Comparison of ENCODE assay signal across 16 cellular contexts in genomic region chr13:43880930-43881329, GRCh38. TPM values are rescaled to one million over a fixed set of nuclear protein-coding genes. Genes with fewer than 3 reads are reported as not detected.
DNase-seq lines count a peak whose midpoint lies in the region; ATAC-seq and TF ChIP-seq lines count a peak whose summit lies in the region.
"Had no signal": no experiment of that assay in that cellular context is flagged by ENCODE, and none has a peak within 500 bp of the region (broad histone marks: within the 10 kb centered on the region; RNA-seq: fewer than 3 reads in every experiment).

No MANE protein-coding gene starts in this region.

- ATAC-seq in CD4-positive, alpha-beta T cell (ENCODE audit: poor library complexity) = no peak
- ATAC-seq in GM19467 (IDR thresholded peaks at IDR 0.05; ENCODE audit: unreplicated experiment) (no peak), GM18867 (IDR thresholded peaks at IDR 0.05; ENCODE audit: unreplicated experiment) (no peak)
- ATAC-seq: activated T-cell treated with anti-CD3 and anti-CD28 coated beads, Interleukin-2, amount 50 U/mL, for 4 hours; K562; stimulated activated naive CD8-positive, alpha-beta T cell treated with anti-CD3 and anti-CD28 coated beads, Interleukin-15, amount 100 ng/mL, for 72 hours had no signal

- no peaks in the 10 kb centered on the region for H3K27me3 ChIP-seq in CD4-positive, alpha-beta T cell (ENCODE audit: control insufficient read depth, insufficient read depth, low read length)
- H3K27me3 ChIP-seq in OCI-LY1 (ENCODE audit: insufficient read depth, low read length) (no peaks in the 10 kb centered on the region), endocrine pancreas (ENCODE audit: control insufficient read depth, insufficient read depth, low read length) (no peaks in the 10 kb centered on the region), esophagus squamous epithelium (no peaks in the 10 kb centered on the region)
- H3K27me3 ChIP-seq: vagina had no signal

- no peak overlapping the region for H2AFZ ChIP-seq in OCI-LY1 (ENCODE audit: low read length)

- H3K4me3 ChIP-seq in OCI-LY1 (ENCODE audit: low read depth, low read length, poor library complexity, severe bottlenecking) (peak overlapping the region; percentile 95), endocrine pancreas (ENCODE audit: control insufficient read depth, insufficient read depth, low read length) (peak overlapping the region; percentile 84), esophagus squamous epithelium (no peak overlapping the region)
- H3K4me3 ChIP-seq: K562 had no signal

- H3K9me3 Mint-ChIP-seq in CD4-positive, alpha-beta T cell = no peaks in the 10 kb centered on the region
- H3K9me3 Mint-ChIP-seq in nephron = no peaks in the 10 kb centered on the region
- H3K9me3 Mint-ChIP-seq: activated T-cell treated with anti-CD3 and anti-CD28 coated beads, Interleukin-2, amount 50 U/mL, for 4 hours; stimulated activated naive CD8-positive, alpha-beta T cell treated with anti-CD3 and anti-CD28 coated beads, Interleukin-15, amount 100 ng/mL, for 72 hours had no signal

- no peak for TF ChIP-seq CTCF in CD4-positive, alpha-beta T cell (IDR thresholded peaks at IDR 0.05)
- no peak for TF ChIP-seq CTCF in OCI-LY1 (IDR thresholded peaks at IDR 0.05; ENCODE audit: low read length)
- no peak for TF ChIP-seq CTCF in nephron (IDR thresholded peaks at IDR 0.05; ENCODE audit: unreplicated experiment in 3 of 3)
- no peak for TF ChIP-seq CTCF in esophagus squamous epithelium (IDR thresholded peaks at IDR 0.05)

- intact Hi-C loops in CD4-positive, alpha-beta T cell (cut with DNase I, micrococcal nuclease) = no loop called here
- intact Hi-C loops in esophagus squamous epithelium (cut with DNase I) = no loop called here

- H3K27ac Mint-ChIP-seq in CD4-positive, alpha-beta T cell = no peak overlapping the region
- H3K27ac Mint-ChIP-seq in nephron = no peak overlapping the region

- H3K4me1 ChIP-seq in OCI-LY1 (ENCODE audit: insufficient read depth, low read length, severe bottlenecking) = peaks cover 39% of the 10 kb centered on the region
- peaks cover 22% of the 10 kb centered on the region for H3K4me1 ChIP-seq in endocrine pancreas (ENCODE audit: control insufficient read depth, insufficient read depth, low read length)
- H3K4me1 ChIP-seq in esophagus squamous epithelium = peaks cover 4 to 30% (median 8%) of the 10 kb centered on the region in 3 donors

- H3K9ac ChIP-seq in OCI-LY1 (ENCODE audit: low read length) = 0 out of 2 replicates have a peak overlapping the region, but pooled peaks have one; percentile 92
- no peak overlapping the region for H3K9ac ChIP-seq in endocrine pancreas (ENCODE audit: control insufficient read depth, insufficient read depth, low read length)

- peaks cover 6% of the 10 kb centered on the region; the same call in 1 of the 2 replicates for H3F3A ChIP-seq in OCI-LY1 (ENCODE audit: insufficient read depth, low read length)

- no peak for DNase-seq in CD4-positive, alpha-beta T cell
- DNase-seq in esophagus squamous epithelium (lab: John Stamatoyannopoulos, UW) (no peak), T1000 (lab: John Stamatoyannopoulos, UW) (no peak)
- DNase-seq: activated CD4-positive, alpha-beta T cell treated with anti-CD3 and anti-CD28 coated beads, Interleukin-2, amount 50 U/mL, for 48 hours; activated T-cell treated with anti-CD3 and anti-CD28 coated beads, Interleukin-2, amount 50 U/mL, for 4 hours; kidney glomerular epithelial cell; NCI-H1436; NCI-H446 treated with DMSO at 0.1 percent for 48 hours; stimulated activated naive CD8-positive, alpha-beta T cell treated with anti-CD3 and anti-CD28 coated beads, Interleukin-15, amount 100 ng/mL, for 72 hours had no signal

- POLR2A ChIA-PET in CD4-positive, alpha-beta T cell (lab: Charles Lee) = interaction anchor here (0.5 kb wide), 1 partner anchor 1167 kb away, joined by 3 read pairs; no protein-coding TSS in a partner anchor

- H3K27ac ChIP-seq in CD4-positive, alpha-beta T cell (ENCODE audit: low read depth, low read length) = no peak overlapping the region
- H3K27ac ChIP-seq in OCI-LY1 (ENCODE audit: low read depth, low read length, poor library complexity, severe bottlenecking) (peak overlapping the region; percentile 14), esophagus squamous epithelium (peak overlapping the region in 1 of 4 donors; percentile 97)

- H4K20me1 ChIP-seq in OCI-LY1 (ENCODE audit: insufficient read depth, low read length) = no peaks in the 10 kb centered on the region

- no peaks in the 10 kb centered on the region for H3K36me3 Mint-ChIP-seq in CD4-positive, alpha-beta T cell (ENCODE audit: low read depth)
- no peaks in the 10 kb centered on the region for H3K36me3 Mint-ChIP-seq in nephron (ENCODE audit: low read depth)

- H3K79me2 ChIP-seq in OCI-LY1 (ENCODE audit: insufficient read depth, low read length) = no peaks in the 10 kb centered on the region

- peak overlapping the region; percentile 65 for H3K4me3 Mint-ChIP-seq in CD4-positive, alpha-beta T cell
- peak overlapping the region in 2 of 3 experiments; percentile 85 to 88 for H3K4me3 Mint-ChIP-seq in nephron

- H3K4me1 Mint-ChIP-seq in CD4-positive, alpha-beta T cell (ENCODE audit: low read depth) = peaks cover 16% of the 10 kb centered on the region
- H3K4me1 Mint-ChIP-seq in nephron = peaks cover 15% of the 10 kb centered on the region

- no peaks in the 10 kb centered on the region for H3K9me2 ChIP-seq in OCI-LY1 (ENCODE audit: low read depth, low read length)

- peak overlapping the region; percentile 85 for H3K4me2 ChIP-seq in OCI-LY1 (ENCODE audit: low read length)

- peaks cover 4% of the 10 kb centered on the region for H3K36me3 ChIP-seq in OCI-LY1 (ENCODE audit: insufficient read depth, low read length)
- H3K36me3 ChIP-seq in endocrine pancreas (ENCODE audit: control insufficient read depth, insufficient read depth, low read length) = no peaks in the 10 kb centered on the region
- H3K36me3 ChIP-seq in esophagus squamous epithelium = peaks cover 0 to 19% (median 0%) of the 10 kb centered on the region in 3 donors
- H3K36me3 ChIP-seq: vagina had no signal

- TF ChIP-seq POLR2A in esophagus squamous epithelium (IDR thresholded peaks at IDR 0.05) = no peak

- CTCF ChIA-PET in CD4-positive, alpha-beta T cell (lab: Charles Lee) = interaction anchor here (1.2 to 2.0 kb wide), 2 partner anchors 25 to 556 kb away, joined by 3 to 7 read pairs; no protein-coding TSS in a partner anchor

- peaks cover 16% of the 10 kb centered on the region for H3K27me3 Mint-ChIP-seq in CD4-positive, alpha-beta T cell
- peaks cover 25% of the 10 kb centered on the region for H3K27me3 Mint-ChIP-seq in nephron (ENCODE audit: low read depth)

- H3K9me3 ChIP-seq in CD4-positive, alpha-beta T cell (ENCODE audit: control insufficient read depth, low read length) = no peaks in the 10 kb centered on the region
- H3K9me3 ChIP-seq in OCI-LY1 (ENCODE audit: low read length) (no peaks in the 10 kb centered on the region), endocrine pancreas (ENCODE audit: control insufficient read depth, low read length) (no peaks in the 10 kb centered on the region), esophagus squamous epithelium (no peaks in the 10 kb centered on the region)
- H3K9me3 ChIP-seq: vagina had no signal

RNA-seq across cellular contexts. Expression of gene LACC1, which starts 1.2 kb away (rescaled TPM):
- total RNA-seq in CD4-positive, alpha-beta T cell = under 1 TPM; 0.93 to 0.95 TPM
- total RNA-seq in esophagus squamous epithelium = 10 to 100 TPM in 2 of 4 donors, 1 to 10 TPM in 2; 3.3 to 15.3 (median 9.9) TPM

RNA-seq across cellular contexts. Expression of gene CCDC122, which starts 1.4 kb away (rescaled TPM):
- total RNA-seq in CD4-positive, alpha-beta T cell = under 1 TPM; 0.52 to 0.64 TPM
- total RNA-seq in esophagus squamous epithelium = 10 to 100 TPM in 1 of 4 donors, 1 to 10 TPM in 2, under 1 TPM in 1; 0.87 to 16.8 (median 2.1) TPM
- total RNA-seq: K562 had no signal

Comparison
In these comparisons a context has a peak if more than half of its experiments do, and no peak if none do; other contexts are left out.
1. H3K4me3 ChIP-seq: peak in OCI-LY1 (single experiment) and endocrine pancreas (single experiment); none in esophagus squamous epithelium (0 of 4).